In the genomic region with DNA sequence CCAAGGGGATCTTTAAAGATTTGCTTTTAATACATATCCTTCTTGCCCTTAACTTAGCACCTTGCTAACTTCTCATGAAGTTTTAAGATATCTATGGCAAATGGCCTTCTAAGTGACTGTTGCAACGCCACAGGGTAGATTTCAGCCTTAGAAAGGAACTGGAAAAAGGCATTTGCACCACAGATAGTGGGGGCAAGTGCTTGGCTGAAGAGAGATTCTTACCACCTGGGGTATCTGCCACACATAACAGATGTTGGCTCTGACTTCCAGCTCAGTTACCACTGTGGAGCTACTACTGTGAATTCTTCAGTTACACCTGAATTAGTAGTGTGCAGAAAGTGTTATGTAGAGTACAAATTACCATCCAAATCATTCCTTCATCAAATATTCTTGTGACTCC, we compare ENCODE assay signal across 1 cellular context.
TF ChIP-seq lines count a peak whose summit lies in the region.

No MANE protein-coding gene starts in this region.

TF ChIP-seq in GM23338, 12 proteins besides CTCF, POLR2A, EP300 and RAD21:
- TF ChIP-seq, protein P1, sequence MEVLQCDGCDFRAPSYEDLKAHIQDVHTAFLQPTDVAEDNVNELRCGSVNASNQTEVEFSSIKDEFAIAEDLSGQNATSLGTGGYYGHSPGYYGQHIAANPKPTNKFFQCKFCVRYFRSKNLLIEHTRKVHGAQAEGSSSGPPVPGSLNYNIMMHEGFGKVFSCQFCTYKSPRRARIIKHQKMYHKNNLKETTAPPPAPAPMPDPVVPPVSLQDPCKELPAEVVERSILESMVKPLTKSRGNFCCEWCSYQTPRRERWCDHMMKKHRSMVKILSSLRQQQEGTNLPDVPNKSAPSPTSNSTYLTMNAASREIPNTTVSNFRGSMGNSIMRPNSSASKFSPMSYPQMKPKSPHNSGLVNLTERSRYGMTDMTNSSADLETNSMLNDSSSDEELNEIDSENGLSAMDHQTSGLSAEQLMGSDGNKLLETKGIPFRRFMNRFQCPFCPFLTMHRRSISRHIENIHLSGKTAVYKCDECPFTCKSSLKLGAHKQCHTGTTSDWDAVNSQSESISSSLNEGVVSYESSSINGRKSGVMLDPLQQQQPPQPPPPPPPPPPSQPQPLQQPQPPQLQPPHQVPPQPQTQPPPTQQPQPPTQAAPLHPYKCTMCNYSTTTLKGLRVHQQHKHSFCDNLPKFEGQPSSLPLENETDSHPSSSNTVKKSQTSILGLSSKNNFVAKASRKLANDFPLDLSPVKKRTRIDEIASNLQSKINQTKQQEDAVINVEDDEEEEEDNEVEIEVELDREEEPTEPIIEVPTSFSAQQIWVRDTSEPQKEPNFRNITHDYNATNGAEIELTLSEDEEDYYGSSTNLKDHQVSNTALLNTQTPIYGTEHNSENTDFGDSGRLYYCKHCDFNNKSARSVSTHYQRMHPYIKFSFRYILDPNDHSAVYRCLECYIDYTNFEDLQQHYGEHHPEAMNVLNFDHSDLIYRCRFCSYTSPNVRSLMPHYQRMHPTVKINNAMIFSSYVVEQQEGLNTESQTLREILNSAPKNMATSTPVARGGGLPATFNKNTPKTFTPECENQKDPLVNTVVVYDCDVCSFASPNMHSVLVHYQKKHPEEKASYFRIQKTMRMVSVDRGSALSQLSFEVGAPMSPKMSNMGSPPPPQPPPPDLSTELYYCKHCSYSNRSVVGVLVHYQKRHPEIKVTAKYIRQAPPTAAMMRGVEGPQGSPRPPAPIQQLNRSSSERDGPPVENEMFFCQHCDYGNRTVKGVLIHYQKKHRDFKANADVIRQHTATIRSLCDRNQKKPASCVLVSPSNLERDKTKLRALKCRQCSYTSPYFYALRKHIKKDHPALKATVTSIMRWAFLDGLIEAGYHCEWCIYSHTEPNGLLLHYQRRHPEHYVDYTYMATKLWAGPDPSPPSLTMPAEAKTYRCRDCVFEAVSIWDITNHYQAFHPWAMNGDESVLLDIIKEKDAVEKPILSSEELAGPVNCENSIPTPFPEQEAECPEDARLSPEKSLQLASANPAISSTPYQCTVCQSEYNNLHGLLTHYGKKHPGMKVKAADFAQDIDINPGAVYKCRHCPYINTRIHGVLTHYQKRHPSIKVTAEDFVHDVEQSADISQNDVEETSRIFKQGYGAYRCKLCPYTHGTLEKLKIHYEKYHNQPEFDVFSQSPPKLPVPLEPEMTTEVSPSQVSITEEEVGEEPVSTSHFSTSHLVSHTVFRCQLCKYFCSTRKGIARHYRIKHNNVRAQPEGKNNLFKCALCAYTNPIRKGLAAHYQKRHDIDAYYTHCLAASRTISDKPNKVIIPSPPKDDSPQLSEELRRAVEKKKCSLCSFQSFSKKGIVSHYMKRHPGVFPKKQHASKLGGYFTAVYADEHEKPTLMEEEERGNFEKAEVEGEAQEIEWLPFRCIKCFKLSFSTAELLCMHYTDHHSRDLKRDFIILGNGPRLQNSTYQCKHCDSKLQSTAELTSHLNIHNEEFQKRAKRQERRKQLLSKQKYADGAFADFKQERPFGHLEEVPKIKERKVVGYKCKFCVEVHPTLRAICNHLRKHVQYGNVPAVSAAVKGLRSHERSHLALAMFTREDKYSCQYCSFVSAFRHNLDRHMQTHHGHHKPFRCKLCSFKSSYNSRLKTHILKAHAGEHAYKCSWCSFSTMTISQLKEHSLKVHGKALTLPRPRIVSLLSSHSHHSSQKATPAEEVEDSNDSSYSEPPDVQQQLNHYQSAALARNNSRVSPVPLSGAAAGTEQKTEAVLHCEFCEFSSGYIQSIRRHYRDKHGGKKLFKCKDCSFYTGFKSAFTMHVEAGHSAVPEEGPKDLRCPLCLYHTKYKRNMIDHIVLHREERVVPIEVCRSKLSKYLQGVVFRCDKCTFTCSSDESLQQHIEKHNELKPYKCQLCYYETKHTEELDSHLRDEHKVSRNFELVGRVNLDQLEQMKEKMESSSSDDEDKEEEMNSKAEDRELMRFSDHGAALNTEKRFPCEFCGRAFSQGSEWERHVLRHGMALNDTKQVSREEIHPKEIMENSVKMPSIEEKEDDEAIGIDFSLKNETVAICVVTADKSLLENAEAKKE (CRISPR knock-in tag; IDR thresholded peaks at IDR 0.05): peak; percentile 93
- no peak for TF ChIP-seq EZH2phosphoT487 (IDR thresholded peaks at IDR 0.05; ENCODE audit: unreplicated experiment)
